Comparison of ENCODE assay signal across 13 cellular contexts in the genomic region with DNA sequence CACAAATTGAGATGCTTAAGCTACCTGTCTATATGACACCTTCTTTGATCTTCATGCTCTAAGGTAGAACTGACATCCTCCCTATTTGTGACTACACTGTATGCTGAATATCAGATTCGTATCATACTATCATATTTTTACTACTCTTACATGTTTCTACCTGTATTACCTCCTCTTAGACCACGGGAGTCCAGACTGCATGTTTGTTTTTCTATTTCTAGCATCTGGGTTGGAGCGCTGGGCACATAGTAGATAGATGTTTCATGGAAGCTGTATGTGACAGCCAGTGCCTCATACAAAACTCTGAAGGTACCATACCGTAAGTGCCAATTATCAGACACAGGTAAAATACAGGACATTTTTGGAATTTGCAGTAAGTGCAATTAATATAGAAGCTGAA. TPM values are rescaled to one million over a fixed set of nuclear protein-coding genes. Genes with fewer than 3 reads are reported as not detected.
DNase-seq lines count a peak whose midpoint lies in the region; ATAC-seq and TF ChIP-seq lines count a peak whose summit lies in the region.
"Had no signal": no experiment of that assay in that cellular context is flagged by ENCODE, and none has a peak within 500 bp of the region (broad histone marks: within the 10 kb centered on the region; RNA-seq: fewer than 3 reads in every experiment).

No MANE protein-coding gene starts in this region.

- no peak for DNase-seq in activated T-cell treated with anti-CD3 and anti-CD28 coated beads, Interleukin-2, amount 50 U/mL, for 24 hours
- DNase-seq in activated T-cell treated with anti-CD3 and anti-CD28 coated beads, Interleukin-2, amount 50 U/mL, for 48 hours = no peak
- DNase-seq in immature natural killer cell (no peak), NAMALWA (ENCODE audit: low spot score) (no peak), endothelial cell (ENCODE audit: low spot score) (no peak), LoVo (ENCODE audit: low spot score) (no peak)
- no peak for DNase-seq in stimulated activated naive CD8-positive, alpha-beta T cell treated with anti-CD3 and anti-CD28 coated beads, Interleukin-15, amount 100 ng/mL, for 72 hours
- DNase-seq: hippocampal formation, left ventricle myocardium inferior, NCI-H2107, right lobe of liver had no signal

- peaks cover 47% of the 10 kb centered on the region for H3K4me1 Mint-ChIP-seq in activated T-cell treated with anti-CD3 and anti-CD28 coated beads, Interleukin-2, amount 50 U/mL, for 24 hours (ENCODE audit: low read depth)
- H3K4me1 Mint-ChIP-seq in activated T-helper 17 cell treated with anti-CD3 and anti-CD28 coated beads, Interleukin-2, amount 50 U/mL, for 72 hours = peaks cover 34% of the 10 kb centered on the region
- H3K4me1 Mint-ChIP-seq in immature natural killer cell = peaks cover 79 to 84% of the 10 kb centered on the region in 2 donors
- H3K4me1 Mint-ChIP-seq in stimulated activated naive CD8-positive, alpha-beta T cell treated with anti-CD3 and anti-CD28 coated beads, Interleukin-15, amount 100 ng/mL, for 72 hours = peaks cover 38% of the 10 kb centered on the region
- H3K4me1 Mint-ChIP-seq in endothelial cell (ENCODE audit: unreplicated experiment) = peaks cover 14% of the 10 kb centered on the region

- no peak for ATAC-seq in activated T-helper 17 cell treated with anti-CD3 and anti-CD28 coated beads, Interleukin-2, amount 50 U/mL, for 72 hours (replicated peaks)
- ATAC-seq in stimulated activated naive CD8-positive, alpha-beta T cell treated with anti-CD3 and anti-CD28 coated beads, Interleukin-15, amount 100 ng/mL, for 72 hours = no peak

- H3K36me3 Mint-ChIP-seq in activated T-cell treated with anti-CD3 and anti-CD28 coated beads, Interleukin-2, amount 50 U/mL, for 24 hours (ENCODE audit: low read depth) = peaks cover 14% of the 10 kb centered on the region
- H3K36me3 Mint-ChIP-seq in activated T-helper 17 cell treated with anti-CD3 and anti-CD28 coated beads, Interleukin-2, amount 50 U/mL, for 72 hours (ENCODE audit: low read depth) = no peaks in the 10 kb centered on the region
- H3K36me3 Mint-ChIP-seq in immature natural killer cell = peaks cover 22 to 57% (median 42%) of the 10 kb centered on the region in 3 donors
- peaks cover 16% of the 10 kb centered on the region for H3K36me3 Mint-ChIP-seq in endothelial cell (ENCODE audit: low read depth, unreplicated experiment)

- no peaks in the 10 kb centered on the region for H3K27me3 Mint-ChIP-seq in activated T-cell treated with anti-CD3 and anti-CD28 coated beads, Interleukin-2, amount 50 U/mL, for 24 hours
- H3K27me3 Mint-ChIP-seq in activated T-helper 17 cell treated with anti-CD3 and anti-CD28 coated beads, Interleukin-2, amount 50 U/mL, for 72 hours = no peaks in the 10 kb centered on the region
- peaks cover 2 to 7% (median 2%) of the 10 kb centered on the region in 3 donors for H3K27me3 Mint-ChIP-seq in immature natural killer cell (ENCODE audit: low read depth in 3 of 3)
- H3K27me3 Mint-ChIP-seq in stimulated activated naive CD8-positive, alpha-beta T cell treated with anti-CD3 and anti-CD28 coated beads, Interleukin-15, amount 100 ng/mL, for 72 hours = no peaks in the 10 kb centered on the region
- no peaks in the 10 kb centered on the region for H3K27me3 Mint-ChIP-seq in endothelial cell (ENCODE audit: unreplicated experiment)

- H3K27ac Mint-ChIP-seq in activated T-cell treated with anti-CD3 and anti-CD28 coated beads, Interleukin-2, amount 50 U/mL, for 24 hours = peak overlapping the region; percentile 41
- peak overlapping the region; percentile 68 for H3K27ac Mint-ChIP-seq in activated T-helper 17 cell treated with anti-CD3 and anti-CD28 coated beads, Interleukin-2, amount 50 U/mL, for 72 hours
- peak overlapping the region; percentile 82 to 94 (median 94) for H3K27ac Mint-ChIP-seq in immature natural killer cell
- H3K27ac Mint-ChIP-seq in stimulated activated naive CD8-positive, alpha-beta T cell treated with anti-CD3 and anti-CD28 coated beads, Interleukin-15, amount 100 ng/mL, for 72 hours = peak overlapping the region in 1 of 2 donors; percentile 60
- no peak overlapping the region for H3K27ac Mint-ChIP-seq in endothelial cell (ENCODE audit: unreplicated experiment)
- H3K27ac Mint-ChIP-seq: neural progenitor cell had no signal

- TF ChIP-seq CTCF in endothelial cell (IDR thresholded peaks at IDR 0.05; ENCODE audit: unreplicated experiment) = no peak

- H3K4me3 Mint-ChIP-seq in activated T-cell treated with anti-CD3 and anti-CD28 coated beads, Interleukin-2, amount 50 U/mL, for 24 hours = no peak overlapping the region
- H3K4me3 Mint-ChIP-seq in activated T-helper 17 cell treated with anti-CD3 and anti-CD28 coated beads, Interleukin-2, amount 50 U/mL, for 72 hours = peak overlapping the region; percentile 41
- peak overlapping the region; percentile 66 to 85 (median 69) for H3K4me3 Mint-ChIP-seq in immature natural killer cell
- H3K4me3 Mint-ChIP-seq in stimulated activated naive CD8-positive, alpha-beta T cell treated with anti-CD3 and anti-CD28 coated beads, Interleukin-15, amount 100 ng/mL, for 72 hours = peak overlapping the region; percentile 9 to 61
- no peak overlapping the region for H3K4me3 Mint-ChIP-seq in endothelial cell (ENCODE audit: unreplicated experiment)
- H3K4me3 Mint-ChIP-seq: neural progenitor cell had no signal

- peaks cover 11% of the 10 kb centered on the region for H3K9me3 Mint-ChIP-seq in activated T-cell treated with anti-CD3 and anti-CD28 coated beads, Interleukin-2, amount 50 U/mL, for 24 hours
- H3K9me3 Mint-ChIP-seq in activated T-helper 17 cell treated with anti-CD3 and anti-CD28 coated beads, Interleukin-2, amount 50 U/mL, for 72 hours = peaks cover 3% of the 10 kb centered on the region
- H3K9me3 Mint-ChIP-seq in immature natural killer cell (peaks cover 0 to 5% (median 0%) of the 10 kb centered on the region in 6 donors), endothelial cell (ENCODE audit: unreplicated experiment) (no peaks in the 10 kb centered on the region)
- H3K9me3 Mint-ChIP-seq in stimulated activated naive CD8-positive, alpha-beta T cell treated with anti-CD3 and anti-CD28 coated beads, Interleukin-15, amount 100 ng/mL, for 72 hours = peaks cover 0 to 17% of the 10 kb centered on the region in 2 donors

RNA-seq across cellular contexts. Expression of gene ATP10D, which starts 47.6 kb away (rescaled TPM):
- total RNA-seq in activated T-helper 17 cell treated with anti-CD3 and anti-CD28 coated beads, Interleukin-2, amount 50 U/mL, for 72 hours = 1 to 10 TPM; 5.1 to 8.2 TPM
- 10 to 100 TPM; 13.5 to 23.9 (median 16.8) TPM for polyA plus RNA-seq in immature natural killer cell
- total RNA-seq in endothelial cell (ENCODE audit: unreplicated experiment) = 9.3 TPM

Comparison
In these comparisons a context has a peak if more than half of its experiments do, and no peak if none do; other contexts are left out.
1. H3K4me3 Mint-ChIP-seq: peak in activated T-helper 17 cell treated with anti-CD3 and anti-CD28 coated beads, Interleukin-2, amount 50 U/mL, for 72 hours (single experiment), immature natural killer cell (5 of 5) and stimulated activated naive CD8-positive, alpha-beta T cell treated with anti-CD3 and anti-CD28 coated beads, Interleukin-15, amount 100 ng/mL, for 72 hours (2 of 2); none in activated T-cell treated with anti-CD3 and anti-CD28 coated beads, Interleukin-2, amount 50 U/mL, for 24 hours (single experiment) and endothelial cell (single experiment).